Comparison of ENCODE assay signal across 1 cellular context in the genomic region with DNA sequence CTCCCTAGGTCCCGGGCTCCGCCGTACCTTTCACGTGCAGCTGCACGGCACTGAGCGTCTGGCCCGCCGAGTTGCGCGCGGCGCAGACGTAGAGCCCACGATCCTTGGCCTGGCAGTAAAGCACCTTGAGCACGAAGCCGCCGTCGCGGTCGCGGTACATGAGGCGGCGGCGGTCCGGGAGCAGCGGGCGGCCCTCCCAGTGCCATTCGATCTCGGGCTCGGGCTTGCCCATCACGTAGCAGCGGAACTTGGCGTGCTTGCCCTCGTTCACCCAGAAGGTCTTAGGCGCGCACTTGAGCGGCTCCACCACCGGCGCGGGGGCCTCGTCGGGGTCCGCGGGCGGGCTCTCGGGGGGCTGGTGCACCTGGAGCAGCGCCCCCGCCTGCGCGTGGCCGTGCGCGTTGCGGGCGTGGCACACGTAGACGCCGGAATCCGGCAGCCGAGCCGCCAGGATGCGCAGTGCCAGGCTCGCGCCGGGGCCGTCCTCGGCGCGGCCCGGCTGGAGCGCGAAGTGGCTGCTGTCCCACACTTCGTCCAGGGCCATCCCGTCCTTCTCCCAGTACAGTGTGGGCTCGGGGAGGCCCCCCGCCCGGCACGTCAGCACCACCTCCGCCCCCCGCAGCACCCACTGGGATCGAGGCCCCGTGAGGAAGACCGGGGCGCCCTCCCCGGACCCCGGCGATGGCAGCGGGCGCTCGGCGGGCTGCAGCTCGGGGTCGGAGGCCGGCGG.
TF ChIP-seq lines count a peak whose summit lies in the region.

No MANE protein-coding gene starts in this region.

TF ChIP-seq in A549, 52 proteins besides CTCF, POLR2A, EP300 and RAD21:
- TF ChIP-seq, protein P1, sequence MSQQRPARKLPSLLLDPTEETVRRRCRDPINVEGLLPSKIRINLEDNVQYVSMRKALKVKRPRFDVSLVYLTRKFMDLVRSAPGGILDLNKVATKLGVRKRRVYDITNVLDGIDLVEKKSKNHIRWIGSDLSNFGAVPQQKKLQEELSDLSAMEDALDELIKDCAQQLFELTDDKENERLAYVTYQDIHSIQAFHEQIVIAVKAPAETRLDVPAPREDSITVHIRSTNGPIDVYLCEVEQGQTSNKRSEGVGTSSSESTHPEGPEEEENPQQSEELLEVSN (IDR thresholded peaks at IDR 0.05; ENCODE audit: borderline replicate concordance, low read depth) = 0 out of 2 replicates have a peak, but pooled peaks have one; percentile 33
- TF ChIP-seq SREBF2 (IDR thresholded peaks at IDR 0.05) = no peak
- TF ChIP-seq PHF8 (IDR thresholded peaks at IDR 0.05; ENCODE audit: borderline replicate concordance, low read depth) = no peak
- TF ChIP-seq, protein P2, sequence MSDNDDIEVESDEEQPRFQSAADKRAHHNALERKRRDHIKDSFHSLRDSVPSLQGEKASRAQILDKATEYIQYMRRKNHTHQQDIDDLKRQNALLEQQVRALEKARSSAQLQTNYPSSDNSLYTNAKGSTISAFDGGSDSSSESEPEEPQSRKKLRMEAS (IDR thresholded peaks at IDR 0.05) = peak; percentile 57; the same call in 1 of the 2 replicates
- peak in 1 of 2 experiments; percentile 37; a peak in 3 of 5 replicates for TF ChIP-seq JUN (IDR thresholded peaks at IDR 0.05)
- TF ChIP-seq, protein P3, sequence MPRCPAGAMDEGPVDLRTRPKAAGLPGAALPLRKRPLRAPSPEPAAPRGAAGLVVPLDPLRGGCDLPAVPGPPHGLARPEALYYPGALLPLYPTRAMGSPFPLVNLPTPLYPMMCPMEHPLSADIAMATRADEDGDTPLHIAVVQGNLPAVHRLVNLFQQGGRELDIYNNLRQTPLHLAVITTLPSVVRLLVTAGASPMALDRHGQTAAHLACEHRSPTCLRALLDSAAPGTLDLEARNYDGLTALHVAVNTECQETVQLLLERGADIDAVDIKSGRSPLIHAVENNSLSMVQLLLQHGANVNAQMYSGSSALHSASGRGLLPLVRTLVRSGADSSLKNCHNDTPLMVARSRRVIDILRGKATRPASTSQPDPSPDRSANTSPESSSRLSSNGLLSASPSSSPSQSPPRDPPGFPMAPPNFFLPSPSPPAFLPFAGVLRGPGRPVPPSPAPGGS (IDR thresholded peaks at IDR 0.05) = 0 out of 3 replicates have a peak, but pooled peaks have one; percentile 33
